In the genomic region with DNA sequence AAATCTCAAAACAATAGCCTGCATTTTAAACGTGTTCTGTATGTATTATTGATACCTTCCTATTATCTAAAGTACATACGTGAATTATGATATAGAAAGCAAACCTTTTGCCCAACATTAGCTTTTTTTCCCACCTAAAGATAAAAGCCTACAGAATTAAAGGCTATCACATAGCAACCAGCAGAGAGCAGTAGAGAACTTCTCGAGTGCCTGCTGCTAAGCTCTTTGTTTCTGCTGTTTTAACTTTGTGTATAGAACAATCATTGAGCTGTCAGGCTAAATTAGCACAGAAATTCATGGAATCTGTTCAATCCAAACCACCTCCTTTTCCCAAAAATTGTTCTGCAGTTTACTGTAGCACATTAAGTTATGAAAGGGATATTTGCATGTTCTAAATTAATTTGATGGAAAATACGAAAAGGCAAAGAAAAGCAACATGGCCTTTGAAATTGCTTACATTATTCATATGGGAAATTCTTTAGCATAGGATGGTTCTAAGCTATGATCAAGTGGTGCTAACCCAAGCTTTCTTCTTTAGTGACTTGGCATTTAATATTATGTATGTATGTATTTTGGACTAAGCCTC, we compare ENCODE assay signal across 8 cellular contexts.
DNase-seq lines count a peak whose midpoint lies in the region; ATAC-seq, FAIRE-seq and TF ChIP-seq lines count a peak whose summit lies in the region.

No MANE protein-coding gene starts in this region.

- no peak for TF ChIP-seq POLR2A in erythroblast (IDR thresholded peaks at IDR 0.05; ENCODE audit: low read length)

- CTCF ChIA-PET in HEK293T (lab: Yijun Ruan, JAX), result interaction anchor here (0.6 to 1.1 kb wide), 5 partner anchors 9 to 1462 kb away, joined by 3 to 4 read pairs (median 3); no protein-coding TSS in a partner anchor

- DNase-seq in D721Med (ENCODE audit: insufficient read length, low spot score) (no peak), HEK293T (ENCODE audit: extremely low spot score) (peak; percentile 35), OCI-M1 (lab: John Stamatoyannopoulos, UW) (peak; percentile 72), erythroblast (lab: John Stamatoyannopoulos, UW) (peak; percentile 14 to 24), putamen (ENCODE audit: low spot score) (peak; percentile 53), GM19238 (ENCODE audit: insufficient read length, low spot score) (no peak), omental fat pad (ENCODE audit: low spot score) (no peak)
- DNase-seq in stimulated activated CD4-positive, alpha-beta T cell treated with anti-CD3 and anti-CD28 coated beads, Interleukin-4, amount 100 ng/mL, for 24 hours, result no peak

- no peak for ATAC-seq in omental fat pad (ENCODE audit: low FRiP score)

- FAIRE-seq in D721Med (lab: Jason Lieb, UNC), result peak; percentile 87

- POLR2A ChIA-PET in HEK293T (lab: Yijun Ruan, JAX), result no interaction called here

- peak; percentile 76 for TF ChIP-seq CTCF in D721Med (IDR thresholded peaks at IDR 0.05; ENCODE audit: insufficient read depth, missing control alignments)
- no peak for TF ChIP-seq CTCF in omental fat pad (IDR thresholded peaks at IDR 0.05)

TF ChIP-seq in HEK293T, 16 proteins besides CTCF, POLR2A, EP300 and RAD21:
- TF ChIP-seq LEF1 (IDR thresholded peaks at IDR 0.05; ENCODE audit: borderline replicate concordance), result no peak
- no peak for TF ChIP-seq FOXK2 (IDR thresholded peaks at IDR 0.05)
- TF ChIP-seq CTBP1 (IDR thresholded peaks at IDR 0.05; ENCODE audit: borderline replicate concordance), result no peak
- no peak for TF ChIP-seq TARDBP (IDR thresholded peaks at IDR 0.05)
- no peak for TF ChIP-seq HDGF (IDR thresholded peaks at IDR 0.05; ENCODE audit: borderline replicate concordance)
- no peak for TF ChIP-seq FOXM1 (IDR thresholded peaks at IDR 0.05; ENCODE audit: borderline replicate concordance)
- no peak for TF ChIP-seq ZNF384 (IDR thresholded peaks at IDR 0.05)
- no peak for TF ChIP-seq SP1 (IDR thresholded peaks at IDR 0.05)
- no peak for TF ChIP-seq BHLHE40 (IDR thresholded peaks at IDR 0.05; ENCODE audit: borderline replicate concordance)
- TF ChIP-seq NFRKB (IDR thresholded peaks at IDR 0.05), result no peak
- no peak for TF ChIP-seq L3MBTL2 (conservative IDR thresholded peaks at IDR 0.05)
- TF ChIP-seq, protein P1, sequence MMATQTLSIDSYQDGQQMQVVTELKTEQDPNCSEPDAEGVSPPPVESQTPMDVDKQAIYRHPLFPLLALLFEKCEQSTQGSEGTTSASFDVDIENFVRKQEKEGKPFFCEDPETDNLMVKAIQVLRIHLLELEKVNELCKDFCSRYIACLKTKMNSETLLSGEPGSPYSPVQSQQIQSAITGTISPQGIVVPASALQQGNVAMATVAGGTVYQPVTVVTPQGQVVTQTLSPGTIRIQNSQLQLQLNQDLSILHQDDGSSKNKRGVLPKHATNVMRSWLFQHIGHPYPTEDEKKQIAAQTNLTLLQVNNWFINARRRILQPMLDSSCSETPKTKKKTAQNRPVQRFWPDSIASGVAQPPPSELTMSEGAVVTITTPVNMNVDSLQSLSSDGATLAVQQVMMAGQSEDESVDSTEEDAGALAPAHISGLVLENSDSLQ (IDR thresholded peaks at IDR 0.05), result no peak
- no peak for TF ChIP-seq ARNT (IDR thresholded peaks at IDR 0.05)
- TF ChIP-seq ELF4 (IDR thresholded peaks at IDR 0.05), result no peak
- no peak for TF ChIP-seq FOXA1 (IDR thresholded peaks at IDR 0.05)
- no peak for TF ChIP-seq SUZ12 (IDR thresholded peaks at IDR 0.05)
TF ChIP-seq in HEK293T: peak in this region for 0.

Comparison
In these comparisons a context has a peak if more than half of its experiments do, and no peak if none do; other contexts are left out.
1. DNase-seq: peak in HEK293T (single experiment), OCI-M1 (single experiment), erythroblast (2 of 2) and putamen (single experiment); none in D721Med (single experiment), stimulated activated CD4-positive, alpha-beta T cell treated with anti-CD3 and anti-CD28 coated beads, Interleukin-4, amount 100 ng/mL, for 24 hours (single experiment), GM19238 (single experiment) and omental fat pad (single experiment).